15 cellular contexts compared by ENCODE assay signal in genomic region chr3:25503758-25504157, GRCh38.
"Had no signal": no experiment of that assay in that cellular context is flagged by ENCODE, and none has a peak within 500 bp of the region (broad histone marks: within the 10 kb centered on the region; RNA-seq: fewer than 3 reads in every experiment).

No MANE protein-coding gene starts in this region.

- H3K4me1 Mint-ChIP-seq: activated B cell treated with CpG ODN at 0.5 μM for 24 hours; activated CD4-positive, alpha-beta T cell treated with anti-CD3 and anti-CD28 coated beads, Interleukin-2, amount 10 ng/mL, durations not matched to agents 24 days and 14 days; activated T-helper 17 cell treated with anti-CD3 and anti-CD28 coated beads, Interleukin-2, amount 50 U/mL, for 72 hours had no signal

- ATAC-seq: activated T-helper 17 cell treated with anti-CD3 and anti-CD28 coated beads, Interleukin-2, amount 50 U/mL, for 72 hours; left lobe of liver; right lobe of liver had no signal

- H3K27ac Mint-ChIP-seq: activated B cell treated with CpG ODN at 0.5 μM for 24 hours; activated CD4-positive, alpha-beta T cell treated with anti-CD3 and anti-CD28 coated beads, Interleukin-2, amount 10 ng/mL, durations not matched to agents 24 days and 14 days; activated naive CD4-positive, alpha-beta T cell treated with anti-CD3 and anti-CD28 coated beads for 36 hours; activated T-helper 17 cell treated with anti-CD3 and anti-CD28 coated beads, Interleukin-2, amount 50 U/mL, for 72 hours; endodermal cell; T-helper 1 cell treated with Interleukin-12 subunit alpha and Interleukin-12 subunit beta and Interleukin-4 antibody, amounts not matched to agents 30 μg/mL and 1 μg/mL, for 36 hours had no signal

- H3K27me3 ChIP-seq: right lobe of liver, uterus had no signal

- H3K36me3 ChIP-seq: right lobe of liver, uterus had no signal

- H3K4me1 ChIP-seq: right lobe of liver, uterus had no signal

- H3K9me3 Mint-ChIP-seq: activated B cell treated with CpG ODN at 0.5 μM for 24 hours; activated CD4-positive, alpha-beta T cell treated with anti-CD3 and anti-CD28 coated beads, Interleukin-2, amount 10 ng/mL, durations not matched to agents 24 days and 14 days; activated naive CD4-positive, alpha-beta T cell treated with anti-CD3 and anti-CD28 coated beads for 36 hours; activated T-helper 17 cell treated with anti-CD3 and anti-CD28 coated beads, Interleukin-2, amount 50 U/mL, for 72 hours; endodermal cell; T-helper 1 cell treated with Interleukin-12 subunit alpha and Interleukin-12 subunit beta and Interleukin-4 antibody, amounts not matched to agents 30 μg/mL and 1 μg/mL, for 36 hours had no signal

- H3K4me3 ChIP-seq: right lobe of liver, uterus had no signal

- H3K9me3 ChIP-seq: right lobe of liver, uterus had no signal

- H3K4me3 Mint-ChIP-seq: activated B cell treated with CpG ODN at 0.5 μM for 24 hours; activated CD4-positive, alpha-beta T cell treated with anti-CD3 and anti-CD28 coated beads, Interleukin-2, amount 10 ng/mL, durations not matched to agents 24 days and 14 days; activated naive CD4-positive, alpha-beta T cell treated with anti-CD3 and anti-CD28 coated beads for 36 hours; activated T-helper 17 cell treated with anti-CD3 and anti-CD28 coated beads, Interleukin-2, amount 50 U/mL, for 72 hours; endodermal cell; T-helper 1 cell treated with Interleukin-12 subunit alpha and Interleukin-12 subunit beta and Interleukin-4 antibody, amounts not matched to agents 30 μg/mL and 1 μg/mL, for 36 hours had no signal

- DNase-seq: activated B cell treated with CpG ODN at 0.5 μM for 24 hours; activated CD4-positive, alpha-beta T cell treated with anti-CD3 and anti-CD28 coated beads, Interleukin-2, amount 10 ng/mL, durations not matched to agents 24 days and 14 days; activated naive CD4-positive, alpha-beta T cell treated with anti-CD3 and anti-CD28 coated beads for 36 hours; activated T-cell treated with anti-CD3 and anti-CD28 coated beads for 4 hours; endodermal cell; erythroblast; foreskin fibroblast; islet precursor cell; right lobe of liver; stimulated activated CD4-positive, alpha-beta T cell treated with anti-CD3 and anti-CD28 coated beads, Interleukin-12 subunit alpha, Interleukin-12 subunit beta, amount 100 ng/mL, for 4 hours; stimulated activated naive CD4-positive, alpha-beta T cell treated with Interleukin-2 at 50 U/mL for 16 hours; uterus had no signal

- H3K27me3 Mint-ChIP-seq: activated B cell treated with CpG ODN at 0.5 μM for 24 hours; activated CD4-positive, alpha-beta T cell treated with anti-CD3 and anti-CD28 coated beads, Interleukin-2, amount 10 ng/mL, durations not matched to agents 24 days and 14 days had no signal

- H3K27ac ChIP-seq: right lobe of liver, uterus had no signal
